In genomic region chr9:119451426-119451825, GRCh38 we compare ENCODE assay signal across 18 cellular contexts.
DNase-seq lines count a peak whose midpoint lies in the region; ATAC-seq and TF ChIP-seq lines count a peak whose summit lies in the region.
"Had no signal": no experiment of that assay in that cellular context is flagged by ENCODE, and none has a peak within 500 bp of the region (broad histone marks: within the 10 kb centered on the region; RNA-seq: fewer than 3 reads in every experiment).

No MANE protein-coding gene starts in this region.

- H3K79me2 ChIP-seq in mammary epithelial cell (ENCODE audit: insufficient read depth, low read length) = no peaks in the 10 kb centered on the region

- H3K36me3 Mint-ChIP-seq in MCF 10A (ENCODE audit: insufficient read depth, unreplicated experiment) (peaks cover 6% of the 10 kb centered on the region), CD14-positive monocyte (no peaks in the 10 kb centered on the region), nephron progenitor cell (ENCODE audit: low read depth) (no peaks in the 10 kb centered on the region)
- H3K36me3 Mint-ChIP-seq: CD8-positive, alpha-beta T cell had no signal

- intact Hi-C loops in MCF 10A (cut with micrococcal nuclease) = loop anchor here (5.0 to 10.0 kb wide), 3 partner anchors 896 to 1083 kb away; no protein-coding TSS in a partner anchor
- intact Hi-C loops in mammary epithelial cell (cut with micrococcal nuclease) = no loop called here
- intact Hi-C loops in CD14-positive monocyte (cut with micrococcal nuclease) = no loop called here

- no peak overlapping the region for H3K4me2 ChIP-seq in mammary epithelial cell (ENCODE audit: insufficient read depth, low read depth, low read length)
- H3K4me2 ChIP-seq: BLaER1, GM23338 had no signal

- peak; percentile 54 for ATAC-seq in left lobe of liver
- ATAC-seq: CD8-positive, alpha-beta T cell; GM23338 had no signal

- no peak overlapping the region for H3K9ac ChIP-seq in mammary epithelial cell (ENCODE audit: insufficient read depth, low read length)
- H3K9ac ChIP-seq: BLaER1 had no signal

- peaks cover 22% of the 10 kb centered on the region for H3K4me1 ChIP-seq in mammary epithelial cell (ENCODE audit: insufficient read depth, low read length)

- peaks cover 12% of the 10 kb centered on the region for H3K9me3 Mint-ChIP-seq in MCF 10A (ENCODE audit: unreplicated experiment)
- H3K9me3 Mint-ChIP-seq in CD14-positive monocyte = peaks cover 0 to 6% (median 2%) of the 10 kb centered on the region in 7 donors
- H3K9me3 Mint-ChIP-seq in nephron progenitor cell = peaks cover 4% of the 10 kb centered on the region
- H3K9me3 Mint-ChIP-seq: GM23338 had no signal

- TF ChIP-seq CTCF in MCF 10A (IDR thresholded peaks at IDR 0.05; ENCODE audit: unreplicated experiment) (no peak), mammary epithelial cell (conservative IDR thresholded peaks at IDR 0.05 in 1 of 2, IDR thresholded peaks at IDR 0.05 in 1 of 2; ENCODE audit: extremely low read depth in 1 of 2, insufficient read depth in 1 of 2, low read depth in 1 of 2, low read length in 2 of 2) (no peak), CD14-positive monocyte (IDR thresholded peaks at IDR 0.05) (no peak), nephron progenitor cell (IDR thresholded peaks at IDR 0.05) (no peak)

- H3K4me3 ChIP-seq in mammary epithelial cell (replicated peaks in 1 of 3; ENCODE audit: insufficient read depth in 1 of 3, low read depth in 2 of 3, low read length in 3 of 3) = no peak overlapping the region
- H3K4me3 ChIP-seq: BLaER1, GM23338 had no signal

- no peak overlapping the region for H2AFZ ChIP-seq in mammary epithelial cell (ENCODE audit: low read depth, low read length)
- H2AFZ ChIP-seq: GM23338 had no signal

- no peak overlapping the region for H3K4me3 Mint-ChIP-seq in MCF 10A (ENCODE audit: unreplicated experiment)
- no peak overlapping the region for H3K4me3 Mint-ChIP-seq in CD14-positive monocyte
- H3K4me3 Mint-ChIP-seq in nephron progenitor cell = no peak overlapping the region
- H3K4me3 Mint-ChIP-seq: CD8-positive, alpha-beta T cell; GM23338 had no signal

- no peaks in the 10 kb centered on the region for H3K27me3 ChIP-seq in mammary epithelial cell (ENCODE audit: insufficient read depth, low read length)
- H3K27me3 ChIP-seq: BLaER1 had no signal

- dilution Hi-C loops in mammary epithelial cell (cut with HindIII; ENCODE audit: low sequenced_read_pairs) = no loop called here

- no peak overlapping the region for H3K27ac ChIP-seq in mammary epithelial cell (ENCODE audit: insufficient read depth, low read depth, low read length)
- H3K27ac ChIP-seq: BLaER1, HL-60 had no signal

- peak overlapping the region; percentile 75 for H3K27ac Mint-ChIP-seq in MCF 10A (ENCODE audit: low read depth, unreplicated experiment)
- no peak overlapping the region for H3K27ac Mint-ChIP-seq in CD14-positive monocyte
- H3K27ac Mint-ChIP-seq in nephron progenitor cell = no peak overlapping the region
- H3K27ac Mint-ChIP-seq: CD8-positive, alpha-beta T cell; GM23338 had no signal

- no peaks in the 10 kb centered on the region for H3K36me3 ChIP-seq in mammary epithelial cell (ENCODE audit: insufficient read depth, low read length)
- H3K36me3 ChIP-seq: BLaER1 had no signal

- peak; percentile 45 for DNase-seq in MCF 10A (ENCODE audit: unreplicated experiment)
- DNase-seq in mammary epithelial cell = no peak
- DNase-seq in NCI-H2171 (lab: John Stamatoyannopoulos, UW) = peak; percentile 53
- no peak for DNase-seq in left lobe of liver (ENCODE audit: low spot score)
- DNase-seq in CD14-positive monocyte (ENCODE audit: low spot score) = no peak
- DNase-seq in nephron progenitor cell = no peak
- no peak for DNase-seq in GDM1 (lab: John Stamatoyannopoulos, UW)
- DNase-seq: 8988T; Calu3; CD8-positive, alpha-beta T cell; DMS153; DMS79; GF-D8; HCEC 1CT; IMR-90 had no signal

- POLR2A ChIA-PET in MCF 10A (lab: Yijun Ruan, JAX) = no interaction called here

- H3K4me1 Mint-ChIP-seq in MCF 10A (ENCODE audit: insufficient read depth, unreplicated experiment) = peaks cover 41% of the 10 kb centered on the region
- no peaks in the 10 kb centered on the region for H3K4me1 Mint-ChIP-seq in CD14-positive monocyte
- H3K4me1 Mint-ChIP-seq in nephron progenitor cell = no peaks in the 10 kb centered on the region
- H3K4me1 Mint-ChIP-seq: GM23338 had no signal

- no peaks in the 10 kb centered on the region for H3K9me3 ChIP-seq in mammary epithelial cell (replicated peaks; ENCODE audit: insufficient read depth, low read length)
- H3K9me3 ChIP-seq: BLaER1 had no signal

- CTCF ChIA-PET in MCF 10A (lab: Yijun Ruan, JAX) = interaction anchor here (0.6 kb wide), 1 partner anchor 485 kb away, joined by 4 read pairs; no protein-coding TSS in a partner anchor
- CTCF ChIA-PET in mammary epithelial cell (lab: Charles Lee; ENCODE audit: low non-redundant PET) = no interaction called here

- BruUV-seq in MCF 10A (replicated peaks; lab: Mats Ljungman, UMichigan) (no TSS peak), mammary epithelial cell (replicated peaks; lab: Mats Ljungman, UMichigan) (no TSS peak)

- H4K20me1 ChIP-seq in mammary epithelial cell (ENCODE audit: insufficient read depth, low read length) = no peaks in the 10 kb centered on the region
- H4K20me1 ChIP-seq: BLaER1 had no signal

- in situ Hi-C loops in mammary epithelial cell (cut with MboI; ENCODE audit: low sequenced_read_pairs in 2 of 2) = no loop called here

- H3K27me3 Mint-ChIP-seq in MCF 10A (ENCODE audit: insufficient read depth, unreplicated experiment) (no peaks in the 10 kb centered on the region), CD14-positive monocyte (ENCODE audit: low read depth in 3 of 3) (peaks cover 0 to 3% (median 1%) of the 10 kb centered on the region in 3 donors), nephron progenitor cell (ENCODE audit: low read depth, poor library complexity) (peaks cover 4% of the 10 kb centered on the region)

Comparison
In these comparisons a context has a peak if more than half of its experiments do, and no peak if none do; other contexts are left out.
1. DNase-seq: peak in MCF 10A (single experiment) and NCI-H2171 (single experiment); none in mammary epithelial cell (single experiment), left lobe of liver (single experiment), CD14-positive monocyte (single experiment), nephron progenitor cell (single experiment) and GDM1 (single experiment).